8 cellular contexts compared by ENCODE assay signal in genomic region chr19:47112166-47112663, GRCh38.
DNase-seq lines count a peak whose midpoint lies in the region; ATAC-seq and TF ChIP-seq lines count a peak whose summit lies in the region.

No MANE protein-coding gene starts in this region.

- in situ Hi-C loops in GM13977 (cut with MboI; ENCODE audit: low pct_unique_long_range_greater_than_20kb, low sequenced_read_pairs, unreplicated experiment), result no loop called here

- ATAC-seq in HG03354 (IDR thresholded peaks at IDR 0.05; ENCODE audit: poor library complexity, severe bottlenecking, unreplicated experiment), result peak; percentile 30
- ATAC-seq in HG02870 (IDR thresholded peaks at IDR 0.05; ENCODE audit: unreplicated experiment), result no peak

- no peak for TF ChIP-seq CTCF in GM13977 (IDR thresholded peaks at IDR 0.05; ENCODE audit: extremely low read depth, insufficient read depth, missing control alignments)

- DNase-seq in GM13977 (ENCODE audit: low spot score), result peak; percentile 80
- peak; percentile 95 for DNase-seq in NCI-H82 (lab: John Stamatoyannopoulos, UW)
- peak; percentile 80 to 84 for DNase-seq in activated CD8-positive, alpha-beta memory T cell treated with anti-CD3 and anti-CD28 coated beads for 1 hour (ENCODE audit: extremely low read depth in 1 of 2, low read depth in 1 of 2)
- peak; percentile 81 for DNase-seq in effector CD4-positive, alpha-beta T cell
- peak; percentile 80 for DNase-seq in medulla oblongata (ENCODE audit: extremely low spot score)
- peak; percentile 60 to 87 (median 73) for DNase-seq in stimulated activated CD4-positive, alpha-beta T cell treated with anti-CD3 and anti-CD28 coated beads, TNF-alpha, amount 100 ng/mL, for 48 hours (ENCODE audit: low read depth in 3 of 3)
